23 cellular contexts compared by ENCODE assay signal in genomic region chr21:15557925-15558324, GRCh38.
DNase-seq lines count a peak whose midpoint lies in the region; ATAC-seq, FAIRE-seq and TF ChIP-seq lines count a peak whose summit lies in the region.
"Had no signal": no experiment of that assay in that cellular context is flagged by ENCODE, and none has a peak within 500 bp of the region (broad histone marks: within the 10 kb centered on the region; RNA-seq: fewer than 3 reads in every experiment).

No MANE protein-coding gene starts in this region.

- no peaks in the 10 kb centered on the region for H3K9me2 ChIP-seq in Karpas-422 (replicated peaks; ENCODE audit: insufficient read depth, low read length)

- H3K9ac ChIP-seq in Karpas-422 (ENCODE audit: low read length) (no peak overlapping the region), K562 (ENCODE audit: insufficient read depth in 1 of 2, low read depth in 2 of 2, low read length in 2 of 2) (no peak overlapping the region), mesenchymal stem cell (ENCODE audit: low read length) (no peak overlapping the region)

- no peak overlapping the region for H4K8ac ChIP-seq in mesenchymal stem cell (ENCODE audit: low read length)

- no peak for TF ChIP-seq POLR2A in K562 (conservative IDR thresholded peaks at IDR 0.05)

- H2AK5ac ChIP-seq in mesenchymal stem cell (ENCODE audit: low read length, severe bottlenecking): no peak overlapping the region

- ATAC-seq in K562: peak; percentile 99
- ATAC-seq: heart left ventricle had no signal

- H3K4ac ChIP-seq in mesenchymal stem cell (ENCODE audit: low read depth in 1 of 2, low read length in 2 of 2): no peak overlapping the region

- no peaks in the 10 kb centered on the region for H3K9me3 ChIP-seq in Karpas-422 (ENCODE audit: low read length)
- no peaks in the 10 kb centered on the region for H3K9me3 ChIP-seq in K562 (replicated peaks; ENCODE audit: control insufficient read depth, insufficient read depth, low read depth, low read length)
- H3K9me3 ChIP-seq in mesenchymal stem cell (ENCODE audit: control insufficient read depth, low read length): no peaks in the 10 kb centered on the region
- H3K9me3 ChIP-seq: adrenal gland, neutrophil, suprapubic skin, vagina had no signal

- H2AFZ ChIP-seq in Karpas-422 (ENCODE audit: low read length) (no peak overlapping the region), K562 (ENCODE audit: low read depth, low read length) (peak overlapping the region; percentile 74), mesenchymal stem cell (ENCODE audit: low read depth, low read length) (no peak overlapping the region)

- H3K4me2 ChIP-seq in Karpas-422 (ENCODE audit: low read depth, low read length, poor library complexity, severe bottlenecking) (no peak overlapping the region), K562 (ENCODE audit: insufficient read depth, low read length) (no peak overlapping the region), mesenchymal stem cell (ENCODE audit: low read length, poor library complexity, severe bottlenecking) (no peak overlapping the region)

- H3K18ac ChIP-seq in mesenchymal stem cell (ENCODE audit: low read depth in 1 of 2, low read length in 2 of 2): no peak overlapping the region

- CTCF ChIA-PET in K562 (lab: Yijun Ruan, JAX; ENCODE audit: low intra/inter-chr PET ratio): no interaction called here

- DNase-seq in NCI-H2029 (lab: John Stamatoyannopoulos, UW) (peak; percentile 15), NCI-H2029 treated with DMSO at 0.1 percent for 48 hours (lab: John Stamatoyannopoulos, UW) (no peak), Karpas-422 (peak; percentile 74), NCI-H524 treated with DMSO at 0.1 percent for 48 hours (lab: John Stamatoyannopoulos, UW) (peak; percentile 15), K562 (ENCODE audit: extremely low read depth in 1 of 4, low spot score in 3 of 4) (peak in 3 of 4 experiments; percentile 7 to 78 (median 25)), mesenchymal stem cell (no peak), OCI-M2 (lab: John Stamatoyannopoulos, UW; ENCODE audit: unreplicated experiment) (no peak)
- DNase-seq in stimulated activated naive CD4-positive, alpha-beta T cell (lab: John Stamatoyannopoulos, UW): no peak
- DNase-seq: ACHN; activated CD4-positive, alpha-beta T cell treated with anti-CD3 and anti-CD28 coated beads, Interleukin-2, amount 50 U/mL, for 1 hour; activated gamma-delta T cell; adrenal gland; DMS79 treated with DMSO at 0.1 percent for 48 hours; heart left ventricle; KBM-7; NCI-H1436 treated with DMSO at 0.1 percent for 48 hours; stimulated activated CD4-positive, alpha-beta T cell treated with anti-CD3 and anti-CD28 coated beads, Interleukin-12 subunit alpha, Interleukin-12 subunit beta, amount 100 ng/mL, for 4 hours; SW 1271 had no signal

- H2BK15ac ChIP-seq in mesenchymal stem cell (ENCODE audit: low read depth, poor library complexity, severe bottlenecking): no peak overlapping the region

- no peaks in the 10 kb centered on the region for H4K20me1 ChIP-seq in Karpas-422 (ENCODE audit: insufficient read depth, low read depth, low read length)
- H4K20me1 ChIP-seq in K562 (replicated peaks; ENCODE audit: control insufficient read depth, insufficient read depth, low read length): no peaks in the 10 kb centered on the region

- no peak overlapping the region for H4K91ac ChIP-seq in mesenchymal stem cell (ENCODE audit: low read length)

- WGBS in K562 (ENCODE audit: insufficient coverage, low coverage, missing lambda C conversion rate): 0% methylated on average over 4 of the region's 4 CpGs
- WGBS in mesenchymal stem cell: 85% methylated on average over 4 of the region's 4 CpGs

- H2BK12ac ChIP-seq in mesenchymal stem cell (ENCODE audit: low read length in 2 of 2): no peak overlapping the region

- TF ChIP-seq EP300 in K562 (IDR thresholded peaks at IDR 0.05; ENCODE audit: low read length): no peak

- H3K36me3 ChIP-seq in Karpas-422 (ENCODE audit: insufficient read depth, low read length): no peaks in the 10 kb centered on the region
- no peaks in the 10 kb centered on the region for H3K36me3 ChIP-seq in K562 (ENCODE audit: control insufficient read depth, insufficient read depth, low read length)
- H3K36me3 ChIP-seq in mesenchymal stem cell (ENCODE audit: control insufficient read depth in 1 of 2, insufficient read depth in 2 of 2, low read depth in 1 of 2, low read length in 2 of 2): no peaks in the 10 kb centered on the region
- H3K36me3 ChIP-seq: adrenal gland, heart left ventricle, neutrophil, suprapubic skin, vagina had no signal

- in situ Hi-C loops in K562 (cut with MboI): no loop called here

- FAIRE-seq in K562 (lab: Jason Lieb, UNC): peak; percentile 82
- FAIRE-seq: bronchial epithelial cell had no signal

- H3K4me3 ChIP-seq in Karpas-422 (ENCODE audit: low read length) (no peak overlapping the region), K562 (no peak overlapping the region), mesenchymal stem cell (ENCODE audit: insufficient read depth in 1 of 2, low read depth in 1 of 2, low read length in 2 of 2) (no peak overlapping the region)
- H3K4me3 ChIP-seq: adrenal gland, heart left ventricle, suprapubic skin, vagina had no signal

- H3K9me1 ChIP-seq in K562 (ENCODE audit: control insufficient read depth, insufficient read depth, low read length): no peaks in the 10 kb centered on the region

- TF ChIP-seq CTCF in K562 (IDR thresholded peaks at IDR 0.05 in 2 of 3, conservative IDR thresholded peaks at IDR 0.05 in 1 of 3; ENCODE audit: insufficient read depth in 2 of 3, low read depth in 1 of 3, low read length in 3 of 3): no peak

- H3K27me3 ChIP-seq in Karpas-422 (ENCODE audit: low read length): no peaks in the 10 kb centered on the region
- no peaks in the 10 kb centered on the region for H3K27me3 ChIP-seq in K562 (ENCODE audit: control insufficient read depth in 2 of 2, insufficient read depth in 2 of 2, low read length in 2 of 2)
- peaks cover 0 to 7% of the 10 kb centered on the region in 2 experiments for H3K27me3 ChIP-seq in mesenchymal stem cell (ENCODE audit: control insufficient read depth in 1 of 2, insufficient read depth in 1 of 2, low read length in 2 of 2)
- H3K27me3 ChIP-seq: adrenal gland, heart left ventricle, neutrophil, suprapubic skin, vagina had no signal

- BruUV-seq in K562 (replicated peaks; lab: Mats Ljungman, UMichigan): no TSS peak

- H3K23ac ChIP-seq in mesenchymal stem cell (ENCODE audit: low read length in 2 of 2): no peak overlapping the region

- POLR2A ChIA-PET in K562 (lab: Yijun Ruan, JAX): no interaction called here

- no peaks in the 10 kb centered on the region for H3K79me2 ChIP-seq in Karpas-422 (ENCODE audit: low read length)
- H3K79me2 ChIP-seq in K562 (ENCODE audit: control insufficient read depth, insufficient read depth, low read length): no peaks in the 10 kb centered on the region

- H2BK120ac ChIP-seq in mesenchymal stem cell (ENCODE audit: low read depth, low read length): no peak overlapping the region

- H3K4me1 ChIP-seq in Karpas-422 (ENCODE audit: low read length) (no peaks in the 10 kb centered on the region), K562 (replicated peaks in 1 of 2; ENCODE audit: control insufficient read depth in 2 of 2, insufficient read depth in 2 of 2, low read length in 2 of 2) (no peaks in the 10 kb centered on the region), mesenchymal stem cell (ENCODE audit: control insufficient read depth, insufficient read depth, low read depth, low read length) (no peaks in the 10 kb centered on the region)
- H3K4me1 ChIP-seq: adrenal gland, heart left ventricle, suprapubic skin, vagina had no signal

- no peak overlapping the region for H3K14ac ChIP-seq in mesenchymal stem cell (ENCODE audit: low read length in 2 of 2)

- intact Hi-C loops in K562 (cut with micrococcal nuclease): no loop called here

- TF ChIP-seq RAD21 in K562 (CRISPR knock-in tag; conservative IDR thresholded peaks at IDR 0.05 in 1 of 2, IDR thresholded peaks at IDR 0.05 in 1 of 2): no peak

- H3K27ac ChIP-seq in Karpas-422 (ENCODE audit: low read length) (no peak overlapping the region), K562 (ENCODE audit: extremely low read depth, low read depth, low read length) (peak overlapping the region; percentile 4; the same call in 1 of the 3 replicates), mesenchymal stem cell (ENCODE audit: low read length, poor library complexity, severe bottlenecking) (no peak overlapping the region)
- H3K27ac ChIP-seq: adrenal gland, C4-2B, heart left ventricle, neutrophil, suprapubic skin, vagina had no signal

- no peak overlapping the region for H2BK5ac ChIP-seq in mesenchymal stem cell (ENCODE audit: low read depth, low read length, poor library complexity, severe bottlenecking)

- H3K79me1 ChIP-seq in mesenchymal stem cell (replicated peaks; ENCODE audit: low read length, poor library complexity, severe bottlenecking): no peaks in the 10 kb centered on the region

TF ChIP-seq in K562, 482 proteins besides CTCF, POLR2A, EP300 and RAD21 (continues in another document):
- peak in 2 of 3 experiments; percentile 36 to 83 for TF ChIP-seq YY1 (IDR thresholded peaks at IDR 0.05; ENCODE audit: borderline replicate concordance in 1 of 3, control insufficient read depth in 1 of 3, extremely low read depth in 1 of 3, insufficient read depth in 3 of 3, insufficient read length in 1 of 3, insufficient replicate concordance in 2 of 3, low read depth in 1 of 3, low read length in 2 of 3)
- TF ChIP-seq NFE2 (IDR thresholded peaks at IDR 0.05; ENCODE audit: low read depth): peak; percentile 53
- TF ChIP-seq ATF1 (CRISPR knock-in tag; IDR thresholded peaks at IDR 0.05): no peak
- peak; percentile 66 for TF ChIP-seq ATF1 (tag; IDR thresholded peaks at IDR 0.05)
- TF ChIP-seq ATF3 (IDR thresholded peaks at IDR 0.05): peak; percentile 19; the same call in 1 of the 2 replicates
- no peak for TF ChIP-seq ATF3 (CRISPR knock-in tag; conservative IDR thresholded peaks at IDR 0.05)
- peak; percentile 61 for TF ChIP-seq CREM (IDR thresholded peaks at IDR 0.05; ENCODE audit: low read depth)
- no peak for TF ChIP-seq SREBF2 (CRISPR knock-in tag; IDR thresholded peaks at IDR 0.05)
- TF ChIP-seq ZNF316 (IDR thresholded peaks at IDR 0.05): peak; percentile 16; the same call in 1 of the 2 replicates

Comparison
In these comparisons a context has a peak if more than half of its experiments do, and no peak if none do; other contexts are left out.
1. DNase-seq: peak in NCI-H2029 (single experiment), Karpas-422 (single experiment), NCI-H524 treated with DMSO at 0.1 percent for 48 hours (single experiment) and K562 (3 of 4); none in NCI-H2029 treated with DMSO at 0.1 percent for 48 hours (single experiment), mesenchymal stem cell (single experiment), stimulated activated naive CD4-positive, alpha-beta T cell (0 of 6) and OCI-M2 (single experiment).